ENCODE assay signal across 8 cellular contexts in the genomic region with DNA sequence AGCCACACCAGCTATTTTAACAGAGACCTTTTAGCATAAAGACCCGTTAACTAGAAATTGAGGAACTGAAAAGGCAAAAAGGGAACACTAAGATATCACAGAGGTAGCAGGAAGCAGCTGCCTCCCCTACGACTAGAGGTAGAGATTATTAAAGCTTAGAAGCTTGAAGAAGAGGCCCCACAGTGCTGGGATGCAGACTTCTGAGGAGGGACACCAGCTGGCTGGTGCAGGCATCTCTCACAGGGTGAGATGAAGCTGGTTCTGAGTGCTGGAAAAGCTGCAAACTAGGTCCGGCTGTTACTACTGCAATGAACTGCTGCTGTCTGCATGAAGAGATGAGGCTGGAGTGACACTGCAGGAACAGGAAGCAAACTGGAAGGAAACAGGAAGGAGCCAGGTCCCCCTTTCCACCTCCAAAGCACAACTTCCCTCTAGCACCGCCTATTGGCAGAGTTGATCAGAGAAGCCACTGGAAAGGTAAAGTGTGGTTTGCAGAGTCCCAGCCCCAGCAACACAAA.
A peak's percentile ranks its signal among the peaks of the same experiment; 100 is the strongest.
DNase-seq lines count a peak whose midpoint lies in the region; ATAC-seq, FAIRE-seq and TF ChIP-seq lines count a peak whose summit lies in the region.

No MANE protein-coding gene starts in this region.

- no peaks in the 10 kb centered on the region for H3K4me1 ChIP-seq in smooth muscle cell (ENCODE audit: low read depth)

- H3K9me3 ChIP-seq in smooth muscle cell (replicated peaks; ENCODE audit: low read depth) = no peaks in the 10 kb centered on the region

- H3F3A ChIP-seq in smooth muscle cell (ENCODE audit: low read depth) = no peaks in the 10 kb centered on the region

- H3K27ac ChIP-seq in smooth muscle cell (ENCODE audit: low read depth) = no peak overlapping the region

- no peaks in the 10 kb centered on the region for H3K79me2 ChIP-seq in smooth muscle cell (ENCODE audit: low read depth)

- H3K27me3 ChIP-seq in H7 (ENCODE audit: control insufficient read depth, insufficient read depth, low read length) (no peaks in the 10 kb centered on the region), smooth muscle cell (ENCODE audit: low read depth) (no peaks in the 10 kb centered on the region)

- no peaks in the 10 kb centered on the region for H3K36me3 ChIP-seq in H7 (replicated peaks; ENCODE audit: control insufficient read depth, insufficient read depth, low read length)
- no peaks in the 10 kb centered on the region for H3K36me3 ChIP-seq in smooth muscle cell (ENCODE audit: low read depth)

- FAIRE-seq in GM12891 (lab: Jason Lieb, UNC) = peak; percentile 94

- H3K27ac Mint-ChIP-seq in activated naive CD8-positive, alpha-beta T cell treated with anti-CD3 and anti-CD28 coated beads, Interleukin-2, amount 50 U/mL, for 24 hours = no peak overlapping the region

- no peak overlapping the region for H2AFZ ChIP-seq in smooth muscle cell (ENCODE audit: low read depth)

- no peak for TF ChIP-seq CTCF in smooth muscle cell (IDR thresholded peaks at IDR 0.05; ENCODE audit: borderline replicate concordance, insufficient read depth, poor library complexity, severe bottlenecking)

- no peak overlapping the region for H3K4me2 ChIP-seq in smooth muscle cell

- H3K9me3 Mint-ChIP-seq in activated naive CD8-positive, alpha-beta T cell treated with anti-CD3 and anti-CD28 coated beads, Interleukin-2, amount 50 U/mL, for 24 hours = no peaks in the 10 kb centered on the region

- no peak for TF ChIP-seq POLR2A in GM12891 (IDR thresholded peaks at IDR 0.05; ENCODE audit: low read depth, low read length)

- DNase-seq in A172 (ENCODE audit: low spot score) = peak; percentile 31
- peak; percentile 42 for DNase-seq in GM12891 (ENCODE audit: insufficient read length, low spot score)
- DNase-seq in H7 = peak; percentile 68
- DNase-seq in Kasumi-1 (lab: John Stamatoyannopoulos, UW) = peak; percentile 95 to 96
- DNase-seq in activated naive CD8-positive, alpha-beta T cell treated with anti-CD3 and anti-CD28 coated beads, Interleukin-2, amount 50 U/mL, for 24 hours = peak; percentile 31
- no peak for DNase-seq in NCI-H1436 (lab: John Stamatoyannopoulos, UW)
- DNase-seq in smooth muscle cell (lab: John Stamatoyannopoulos, UW; ENCODE audit: unreplicated experiment) = no peak
- DNase-seq in sciatic nerve (ENCODE audit: low spot score) = no peak

- H3K4me3 ChIP-seq in H7 (ENCODE audit: insufficient read depth, low read depth, low read length) (no peak overlapping the region), smooth muscle cell (no peak overlapping the region)

- WGBS in smooth muscle cell (ENCODE audit: low lambda C conversion rate) = 68% methylated on average over 4 of the region's 4 CpGs

- no peaks in the 10 kb centered on the region for H4K20me1 ChIP-seq in smooth muscle cell (ENCODE audit: low read depth)

- H3K9ac ChIP-seq in smooth muscle cell (ENCODE audit: low read depth) = no peak overlapping the region

- H3K4me3 Mint-ChIP-seq in activated naive CD8-positive, alpha-beta T cell treated with anti-CD3 and anti-CD28 coated beads, Interleukin-2, amount 50 U/mL, for 24 hours = peak overlapping the region; percentile 40

- no peaks in the 10 kb centered on the region for H3K36me3 Mint-ChIP-seq in activated naive CD8-positive, alpha-beta T cell treated with anti-CD3 and anti-CD28 coated beads, Interleukin-2, amount 50 U/mL, for 24 hours (ENCODE audit: low read depth)

- H3K4me1 Mint-ChIP-seq in activated naive CD8-positive, alpha-beta T cell treated with anti-CD3 and anti-CD28 coated beads, Interleukin-2, amount 50 U/mL, for 24 hours = peaks cover 16% of the 10 kb centered on the region

- intact Hi-C loops in sciatic nerve (cut with DNase I) = no loop called here

- H3K27me3 Mint-ChIP-seq in activated naive CD8-positive, alpha-beta T cell treated with anti-CD3 and anti-CD28 coated beads, Interleukin-2, amount 50 U/mL, for 24 hours = no peaks in the 10 kb centered on the region

- ATAC-seq in activated naive CD8-positive, alpha-beta T cell treated with anti-CD3 and anti-CD28 coated beads, Interleukin-2, amount 50 U/mL, for 24 hours = peak; percentile 55
- ATAC-seq in sciatic nerve = no peak

TF ChIP-seq in GM12891, 5 proteins besides CTCF, POLR2A, EP300 and RAD21:
- TF ChIP-seq PAX5 (IDR thresholded peaks at IDR 0.05; ENCODE audit: insufficient read depth, low read length, severe bottlenecking) = no peak
- TF ChIP-seq TAF1 (IDR thresholded peaks at IDR 0.05; ENCODE audit: low read depth, low read length) = no peak
- peak; percentile 39; the same call in 1 of the 2 replicates for TF ChIP-seq POU2F2 (IDR thresholded peaks at IDR 0.05; ENCODE audit: low read depth, low read length)
- no peak for TF ChIP-seq POLR2AphosphoS5 (IDR thresholded peaks at IDR 0.05; ENCODE audit: low read depth, low read length)
- TF ChIP-seq SPI1 (IDR thresholded peaks at IDR 0.05; ENCODE audit: low read depth, low read length) = peak; percentile 99

Comparison
In these comparisons a context has a peak if more than half of its experiments do, and no peak if none do; other contexts are left out.
1. DNase-seq: peak in A172 (single experiment), GM12891 (single experiment), H7 (single experiment), Kasumi-1 (2 of 2) and activated naive CD8-positive, alpha-beta T cell treated with anti-CD3 and anti-CD28 coated beads, Interleukin-2, amount 50 U/mL, for 24 hours (single experiment); none in NCI-H1436 (single experiment), smooth muscle cell (single experiment) and sciatic nerve (single experiment).